In genomic region chr3:143171141-143171651, GRCh38 we compare ENCODE assay signal across 9 cellular contexts. TPM values are rescaled to one million over a fixed set of nuclear protein-coding genes. Genes with fewer than 3 reads are reported as not detected.
DNase-seq lines count a peak whose midpoint lies in the region; ATAC-seq, FAIRE-seq and TF ChIP-seq lines count a peak whose summit lies in the region.
"Had no signal": no experiment of that assay in that cellular context is flagged by ENCODE, and none has a peak within 500 bp of the region (broad histone marks: within the 10 kb centered on the region; RNA-seq: fewer than 3 reads in every experiment).

No MANE protein-coding gene starts in this region.

- ATAC-seq in GM18508 (IDR thresholded peaks at IDR 0.05; ENCODE audit: insufficient read depth, unreplicated experiment) (peak; percentile 85), HG02678 (IDR thresholded peaks at IDR 0.05; ENCODE audit: unreplicated experiment) (peak; percentile 76), left lobe of liver (no peak)

- no peak for FAIRE-seq in kidney (lab: Jason Lieb, UNC)

- H3K9me2 ChIP-seq in OCI-LY7 (ENCODE audit: insufficient read depth, low read length) = no peaks in the 10 kb centered on the region

- POLR2A ChIA-PET in OCI-LY7 (lab: Charles Lee) = no interaction called here

- no peaks in the 10 kb centered on the region for H4K20me1 ChIP-seq in OCI-LY7 (ENCODE audit: insufficient read depth, low read length)

- H2AFZ ChIP-seq in OCI-LY7 (ENCODE audit: low read length) = peak overlapping the region; percentile 84

- H3K9ac ChIP-seq in kidney (ENCODE audit: low read length in 2 of 2) = no peak overlapping the region

- no peaks in the 10 kb centered on the region for H3K36me3 ChIP-seq in OCI-LY7 (ENCODE audit: insufficient read depth, low read length)
- no peaks in the 10 kb centered on the region for H3K36me3 ChIP-seq in left ventricle myocardium inferior
- no peaks in the 10 kb centered on the region for H3K36me3 ChIP-seq in kidney (ENCODE audit: control insufficient read depth in 1 of 2, insufficient read depth in 2 of 2, low read length in 2 of 2)
- no peaks in the 10 kb centered on the region for H3K36me3 ChIP-seq in WERI-Rb-1
- H3K36me3 ChIP-seq: SJSA1 had no signal

- H3K4me3 ChIP-seq in OCI-LY7 (ENCODE audit: low read depth, low read length, poor library complexity, severe bottlenecking) (no peak overlapping the region), left ventricle myocardium inferior (no peak overlapping the region), kidney (ENCODE audit: low read length in 2 of 2) (no peak overlapping the region), WERI-Rb-1 (ENCODE audit: low read depth, low read length) (no peak overlapping the region)
- H3K4me3 ChIP-seq: SJSA1 had no signal

- no peaks in the 10 kb centered on the region for H3K27me3 ChIP-seq in left ventricle myocardium inferior (ENCODE audit: low read depth)
- H3K27me3 ChIP-seq in WERI-Rb-1 (ENCODE audit: insufficient read depth, low read depth, severe bottlenecking) = peaks cover 9% of the 10 kb centered on the region
- H3K27me3 ChIP-seq: SJSA1 had no signal

- peaks cover 8% of the 10 kb centered on the region; the same call in 1 of the 2 replicates for H3K9me3 ChIP-seq in OCI-LY7 (ENCODE audit: low read length)
- H3K9me3 ChIP-seq in left ventricle myocardium inferior (replicated peaks) = peaks cover 15% of the 10 kb centered on the region
- H3K9me3 ChIP-seq in kidney (ENCODE audit: control insufficient read depth in 1 of 2, low read length in 2 of 2) = no peaks in the 10 kb centered on the region
- peaks cover 3% of the 10 kb centered on the region for H3K9me3 ChIP-seq in WERI-Rb-1 (ENCODE audit: severe bottlenecking)
- H3K9me3 ChIP-seq: SJSA1 had no signal

- no peaks in the 10 kb centered on the region for H3K79me2 ChIP-seq in OCI-LY7 (ENCODE audit: insufficient read depth, low read depth, low read length)

- H3K27ac ChIP-seq in OCI-LY7 (ENCODE audit: low read depth, low read length, poor library complexity, severe bottlenecking) = no peak overlapping the region
- H3K27ac ChIP-seq in left ventricle myocardium inferior (replicated peaks) = peak overlapping the region; percentile 68
- no peak overlapping the region for H3K27ac ChIP-seq in kidney (ENCODE audit: low read depth in 2 of 2, low read length in 2 of 2)
- H3K27ac ChIP-seq in WERI-Rb-1 = no peak overlapping the region
- H3K27ac ChIP-seq: SJSA1 had no signal

- H3K4me1 ChIP-seq in OCI-LY7 (ENCODE audit: insufficient read depth, low read length, poor library complexity, severe bottlenecking) = peaks cover 5% of the 10 kb centered on the region
- H3K4me1 ChIP-seq in left ventricle myocardium inferior = peaks cover 10% of the 10 kb centered on the region
- H3K4me1 ChIP-seq in kidney (ENCODE audit: control insufficient read depth in 1 of 2, insufficient read depth in 1 of 2, low read depth in 1 of 2, low read length in 2 of 2) = no peaks in the 10 kb centered on the region

- CTCF ChIA-PET in OCI-LY7 (lab: Charles Lee; ENCODE audit: unreplicated experiment) = no interaction called here

- DNase-seq in OCI-LY7 (ENCODE audit: low spot score) (peak; percentile 49), left ventricle myocardium inferior (no peak), left lobe of liver (ENCODE audit: low spot score) (no peak), amygdala (lab: John Stamatoyannopoulos, UW) (no peak), kidney (no peak), WERI-Rb-1 (no peak)

- peak overlapping the region; percentile 36; the same call in 1 of the 2 replicates for H3K4me2 ChIP-seq in OCI-LY7 (ENCODE audit: low read length)

- TF ChIP-seq CTCF in OCI-LY7 (conservative IDR thresholded peaks at IDR 0.05; ENCODE audit: low read length) (no peak), left ventricle myocardium inferior (IDR thresholded peaks at IDR 0.05; ENCODE audit: borderline replicate concordance) (no peak), kidney (IDR thresholded peaks at IDR 0.05; ENCODE audit: borderline replicate concordance, extremely low read depth, insufficient read depth) (no peak), WERI-Rb-1 (IDR thresholded peaks at IDR 0.05; ENCODE audit: low read depth, low read length) (no peak)

- intact Hi-C loops in OCI-LY7 (cut with micrococcal nuclease; ENCODE audit: unreplicated experiment) (no loop called here), left ventricle myocardium inferior (cut with micrococcal nuclease) (no loop called here), kidney (cut with DNase I) (no loop called here)

- BruUV-seq in OCI-LY7 (replicated peaks; lab: Mats Ljungman, UMichigan) = no TSS peak

RNA-seq across cellular contexts. Expression of gene CHST2, which starts 51.6 kb away (rescaled TPM):
- total RNA-seq in OCI-LY7 (2014; rRNA removed; shearing (Covaris generic)) = 0.93 and 1.2 TPM in 2 replicates
- total RNA-seq in OCI-LY7 (2022) (1.1 and 1.2 TPM in 2 replicates), left ventricle myocardium inferior (1.8 TPM), left lobe of liver (1.2 TPM), kidney (6.0 TPM)
- polyA plus RNA-seq in kidney (ENCODE audit: insufficient read depth, low read depth, low replicate concordance) = 4.4 TPM
